24 cellular contexts compared by ENCODE assay signal in the genomic region with DNA sequence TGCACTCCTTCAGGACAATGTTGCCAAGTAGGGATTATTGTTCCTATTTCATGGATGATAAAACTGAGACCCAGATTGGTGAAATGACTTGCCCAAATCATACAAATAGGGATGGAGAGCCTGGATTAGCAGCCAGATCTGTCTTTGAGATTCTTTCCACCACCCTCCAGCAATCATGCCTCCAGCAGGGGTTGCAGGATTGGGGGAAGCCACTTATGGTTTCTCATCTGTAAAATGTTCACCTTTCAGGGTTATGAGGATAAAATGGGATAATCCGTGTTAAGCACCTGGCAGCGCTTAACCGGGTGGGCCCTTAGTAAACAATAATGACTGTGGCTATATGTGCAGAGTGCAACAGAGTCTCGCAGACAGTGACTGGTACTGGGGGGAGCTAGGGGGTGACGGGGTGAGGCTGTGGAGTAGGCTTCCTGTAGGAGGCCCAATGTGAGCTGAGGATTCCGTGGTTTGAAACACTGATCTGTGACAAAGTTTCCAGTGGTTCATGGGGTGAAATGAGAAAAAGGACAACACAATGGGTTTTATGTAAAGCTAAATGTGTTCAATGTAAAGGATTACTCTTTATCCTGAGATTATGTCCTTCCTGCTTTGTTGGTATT.
"Had no signal": no experiment of that assay in that cellular context is flagged by ENCODE, and none has a peak within 500 bp of the region (broad histone marks: within the 10 kb centered on the region; RNA-seq: fewer than 3 reads in every experiment).

No MANE protein-coding gene starts in this region.

- DNase-seq: activated CD4-positive, alpha-beta T cell treated with anti-CD3 and anti-CD28 coated beads for 4 hours; activated CD4-positive, alpha-beta T cell treated with anti-CD3 and anti-CD28 coated beads, Interleukin-2, amount 50 U/mL, for 4 hours; activated effector memory CD4-positive, alpha-beta T cell treated with Interleukin-2 at 50 U/mL for 16 hours; activated naive CD4-positive, alpha-beta T cell; activated T-cell treated with anti-CD3 and anti-CD28 coated beads, Interleukin-2, amount 50 U/mL, for 1 hour; aorta; caudate nucleus; Kasumi-1; KBM-7; NCI-H1048; NCI-H146; NCI-H187 treated with DMSO at 0.1 percent for 48 hours; NCI-H2171; NCI-H2227 treated with DMSO at 0.1 percent for 48 hours; NCI-H526 treated with DMSO at 0.1 percent for 48 hours; PC-3; SIG-M5; T-cell; T-helper 2 cell; T1000 had no signal

- H3K36me3 Mint-ChIP-seq: activated naive CD4-positive, alpha-beta T cell treated with anti-CD3 and anti-CD28 coated beads, Interleukin-2, amount 50 U/mL, for 24 hours; T-cell had no signal

- ATAC-seq: activated CD4-positive, CD25-positive, alpha-beta regulatory T cell treated with anti-CD3 and anti-CD28 coated beads, Interleukin-2, amount 50 U/mL, for 24 hours; PC-3; T-cell had no signal

- H3K4me1 ChIP-seq: breast epithelium had no signal

- H3K27ac ChIP-seq: breast epithelium, SK-N-MC had no signal

- H3K9me3 ChIP-seq: breast epithelium had no signal

- H3K36me3 ChIP-seq: breast epithelium had no signal

- H3K9me3 Mint-ChIP-seq: activated naive CD4-positive, alpha-beta T cell treated with anti-CD3 and anti-CD28 coated beads, Interleukin-2, amount 50 U/mL, for 24 hours; T-cell had no signal

- H3K27ac Mint-ChIP-seq: activated naive CD4-positive, alpha-beta T cell treated with anti-CD3 and anti-CD28 coated beads, Interleukin-2, amount 50 U/mL, for 24 hours; T-cell had no signal

- H3K4me3 ChIP-seq: breast epithelium, SK-N-MC had no signal

- H3K4me3 Mint-ChIP-seq: activated naive CD4-positive, alpha-beta T cell treated with anti-CD3 and anti-CD28 coated beads, Interleukin-2, amount 50 U/mL, for 24 hours; T-cell had no signal

- H3K27me3 ChIP-seq: breast epithelium had no signal

- H3K4me1 Mint-ChIP-seq: activated naive CD4-positive, alpha-beta T cell treated with anti-CD3 and anti-CD28 coated beads, Interleukin-2, amount 50 U/mL, for 24 hours; T-cell had no signal
